In the genomic region with DNA sequence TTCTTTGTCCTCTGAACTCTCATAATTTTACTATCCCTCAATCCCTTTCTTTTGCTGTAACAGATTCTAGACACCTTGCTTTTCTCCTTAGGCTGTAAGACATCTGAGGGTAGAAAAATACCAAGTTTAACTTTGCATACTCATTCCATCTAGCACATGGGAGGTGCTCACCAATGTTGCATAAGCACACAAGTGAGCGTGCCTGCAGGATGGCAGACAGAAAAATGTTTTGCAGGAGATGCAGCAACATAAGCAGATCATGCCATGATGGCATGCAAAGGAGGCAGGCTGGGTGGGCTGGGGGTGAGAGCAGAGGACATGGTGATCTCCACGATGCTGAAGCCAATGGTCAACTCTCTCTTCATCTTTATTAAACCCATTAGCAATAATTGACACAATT, we compare ENCODE assay signal across 19 cellular contexts.
"Had no signal": no experiment of that assay in that cellular context is flagged by ENCODE, and none has a peak within 500 bp of the region (broad histone marks: within the 10 kb centered on the region; RNA-seq: fewer than 3 reads in every experiment).

No MANE protein-coding gene starts in this region.

- H3K27me3 ChIP-seq: cardiac muscle cell, heart right ventricle, tibial nerve had no signal

- ATAC-seq: activated CD4-positive, CD25-positive, alpha-beta regulatory T cell treated with anti-CD3 and anti-CD28 coated beads, Interleukin-2, amount 50 U/mL, for 24 hours; activated T-cell treated with anti-CD3 and anti-CD28 coated beads, Interleukin-2, amount 50 U/mL, for 4 hours; natural killer cell treated with Interleukin-12 subunit alpha and Interleukin-12 subunit beta and Interleukin-15 and Interleukin-18, amount 100 ng/mL, for 72 hours had no signal

- H3K4me3 ChIP-seq: cardiac muscle cell, coronary artery, heart right ventricle, SK-N-MC, tibial nerve had no signal

- DNase-seq: activated CD4-positive, alpha-beta T cell treated with anti-CD3 and anti-CD28 coated beads, Interleukin-2, amount 50 U/mL, for 1 hour; activated CD8-positive, alpha-beta memory T cell treated with anti-CD3 and anti-CD28 coated beads, Interleukin-2, amount 50 U/mL, for 4 hours; activated effector memory CD4-positive, alpha-beta T cell treated with anti-CD3 and anti-CD28 coated beads, Interleukin-2, amount 50 U/mL, for 16 hours; activated naive CD4-positive, alpha-beta T cell treated with anti-CD3 and anti-CD28 coated beads, Interleukin-2, amount 50 U/mL, for 16 hours; activated T-cell treated with anti-CD3 and anti-CD28 coated beads, Interleukin-2, amount 50 U/mL, for 4 hours; foreskin melanocyte; kidney glomerular epithelial cell; nucleus accumbens; stimulated activated naive CD4-positive, alpha-beta T cell; substantia nigra; T-helper 1 cell; T-helper 9 cell had no signal

- H3K36me3 ChIP-seq: cardiac muscle cell, tibial nerve had no signal

- H3K9me3 ChIP-seq: heart right ventricle, tibial nerve had no signal

- H3K27ac ChIP-seq: cardiac muscle cell, coronary artery, SK-N-MC, tibial nerve had no signal
